Comparison of ENCODE assay signal across 18 cellular contexts in genomic region chr5:107513337-107514125, GRCh38.
DNase-seq lines count a peak whose midpoint lies in the region; ATAC-seq and TF ChIP-seq lines count a peak whose summit lies in the region.
"Had no signal": no experiment of that assay in that cellular context is flagged by ENCODE, and none has a peak within 500 bp of the region (broad histone marks: within the 10 kb centered on the region; RNA-seq: fewer than 3 reads in every experiment).

No MANE protein-coding gene starts in this region.

- peaks cover 100% of the 10 kb centered on the region for H4K20me1 ChIP-seq in neural progenitor cell (ENCODE audit: low read depth)

- peak overlapping the region; percentile 82 for H3K27ac Mint-ChIP-seq in neural progenitor cell
- H3K27ac Mint-ChIP-seq: CD4-positive, alpha-beta T cell; dendritic cell treated with granulocyte-macrophage colony-stimulating factor and Interleukin-4, amounts not matched to agents 40 ng/mL and 50 ng/mL, for 4 days; HFFc6 had no signal

- no peak overlapping the region for H3K4me3 Mint-ChIP-seq in neural progenitor cell
- H3K4me3 Mint-ChIP-seq: CD4-positive, alpha-beta T cell; dendritic cell treated with granulocyte-macrophage colony-stimulating factor and Interleukin-4, amounts not matched to agents 40 ng/mL and 50 ng/mL, for 4 days; HFFc6 had no signal

- peaks cover 100% of the 10 kb centered on the region for H3K79me2 ChIP-seq in neural progenitor cell (ENCODE audit: low read depth)

- H3K4me1 Mint-ChIP-seq in neural progenitor cell, result peaks cover 70% of the 10 kb centered on the region

- H2AFZ ChIP-seq in neural progenitor cell (replicated peaks), result no peak overlapping the region

- DNase-seq in caudate nucleus (lab: John Stamatoyannopoulos, UW) (no peak), neural progenitor cell (ENCODE audit: low spot score) (no peak), NCI-H1417 (lab: John Stamatoyannopoulos, UW) (no peak)
- no peak for DNase-seq in activated CD4-positive, alpha-beta T cell treated with anti-CD3 and anti-CD28 coated beads, Interleukin-2, amount 50 U/mL, for 4 hours
- DNase-seq: activated CD8-positive, alpha-beta memory T cell treated with anti-CD3 and anti-CD28 coated beads, Interleukin-2, amount 50 U/mL, for 4 hours; CD4-positive, alpha-beta T cell; HFFc6; left cardiac atrium; NCI-H510A; SHP77 treated with DMSO at 0.1 percent for 48 hours; small intestine; transverse colon had no signal

- H3K9ac ChIP-seq in neural progenitor cell, result no peak overlapping the region

- H3K27ac ChIP-seq in caudate nucleus (ENCODE audit: low read depth, low read length) (peak overlapping the region; percentile 85), neural progenitor cell (peak overlapping the region; percentile 88)
- H3K27ac ChIP-seq: transverse colon, VCaP had no signal

- no peaks in the 10 kb centered on the region for H3K9me3 Mint-ChIP-seq in neural progenitor cell
- H3K9me3 Mint-ChIP-seq: CD4-positive, alpha-beta T cell; dendritic cell treated with granulocyte-macrophage colony-stimulating factor and Interleukin-4, amounts not matched to agents 40 ng/mL and 50 ng/mL, for 4 days; HFFc6 had no signal

- peaks cover 48% of the 10 kb centered on the region for H3F3A ChIP-seq in neural progenitor cell (ENCODE audit: low read depth)

- no peaks in the 10 kb centered on the region for H3K27me3 ChIP-seq in neural progenitor cell
- H3K27me3 ChIP-seq: transverse colon had no signal

- TF ChIP-seq CTCF in neural progenitor cell (IDR thresholded peaks at IDR 0.05), result no peak

- H3K36me3 Mint-ChIP-seq in neural progenitor cell, result peaks cover 9% of the 10 kb centered on the region

- H3K4me2 ChIP-seq in neural progenitor cell, result peak overlapping the region; percentile 77

- H3K27me3 Mint-ChIP-seq in neural progenitor cell (ENCODE audit: insufficient read depth, low read depth), result no peaks in the 10 kb centered on the region
- H3K27me3 Mint-ChIP-seq: CD4-positive, alpha-beta T cell; dendritic cell treated with granulocyte-macrophage colony-stimulating factor and Interleukin-4, amounts not matched to agents 40 ng/mL and 50 ng/mL, for 4 days had no signal

- peaks cover 8% of the 10 kb centered on the region for H3K36me3 ChIP-seq in neural progenitor cell
- H3K36me3 ChIP-seq: transverse colon had no signal

- no peak overlapping the region for H3K4me3 ChIP-seq in neural progenitor cell
- H3K4me3 ChIP-seq: transverse colon had no signal

- peaks cover 55% of the 10 kb centered on the region for H3K4me1 ChIP-seq in neural progenitor cell

- no peaks in the 10 kb centered on the region for H3K9me3 ChIP-seq in neural progenitor cell (ENCODE audit: low read depth)
- H3K9me3 ChIP-seq: transverse colon had no signal

- ATAC-seq in GM19023 (IDR thresholded peaks at IDR 0.05; ENCODE audit: unreplicated experiment), result peak; percentile 43
- ATAC-seq in HG02884 (IDR thresholded peaks at IDR 0.05; ENCODE audit: unreplicated experiment), result peak; percentile 43
- ATAC-seq in GM19395 (IDR thresholded peaks at IDR 0.05; ENCODE audit: unreplicated experiment), result no peak
- no peak for ATAC-seq in SK-N-SH treated with all-trans-retinoic acid at 6 μM for 48 hours

TF ChIP-seq in SK-N-SH treated with all-trans-retinoic acid at 6 μM for 48 hours, 23 proteins besides CTCF, POLR2A, EP300 and RAD21:
- TF ChIP-seq TSHZ2 (CRISPR knock-in tag; IDR thresholded peaks at IDR 0.05) (no peak), ZC3H10 (CRISPR knock-in tag; IDR thresholded peaks at IDR 0.05) (no peak), ZNF8 (CRISPR knock-in tag; IDR thresholded peaks at IDR 0.05) (no peak), ESRRG (CRISPR knock-in tag; IDR thresholded peaks at IDR 0.05) (no peak)

Comparison
In these comparisons a context has a peak if more than half of its experiments do, and no peak if none do; other contexts are left out.
1. ATAC-seq: peak in GM19023 (single experiment) and HG02884 (single experiment); none in GM19395 (single experiment) and SK-N-SH treated with all-trans-retinoic acid at 6 μM for 48 hours (single experiment).